Comparison of ENCODE assay signal across 17 cellular contexts in genomic region chrX:32572644-32573043, GRCh38.
"Had no signal": no experiment of that assay in that cellular context is flagged by ENCODE, and none has a peak within 500 bp of the region (broad histone marks: within the 10 kb centered on the region; RNA-seq: fewer than 3 reads in every experiment).

No MANE protein-coding gene starts in this region.

- H3K4me1 ChIP-seq: esophagus squamous epithelium, gastrocnemius medialis, uterus had no signal

- H3K36me3 ChIP-seq: esophagus squamous epithelium, gastrocnemius medialis, uterus had no signal

- H3K4me2 ChIP-seq: smooth muscle cell had no signal

- H3K9me3 ChIP-seq: esophagus squamous epithelium, gastrocnemius medialis, uterus had no signal

- H3K4me3 ChIP-seq: coronary artery, esophagus squamous epithelium, gastrocnemius medialis, smooth muscle cell, uterus had no signal

- H3K27me3 ChIP-seq: esophagus squamous epithelium, gastrocnemius medialis, uterus had no signal

- H3K27ac ChIP-seq: coronary artery, esophagus squamous epithelium, gastrocnemius medialis, uterus had no signal

- DNase-seq: activated CD4-positive, alpha-beta memory T cell treated with anti-CD3 and anti-CD28 coated beads for 36 hours; activated CD4-positive, alpha-beta T cell treated with anti-CD3 and anti-CD28 coated beads for 48 hours; activated CD4-positive, CD25-positive, alpha-beta regulatory T cell; activated effector memory CD4-positive, alpha-beta T cell treated with anti-CD3 and anti-CD28 coated beads, Interleukin-2, amount 50 U/mL, for 16 hours; activated naive CD4-positive, alpha-beta T cell treated with anti-CD3 and anti-CD28 coated beads, Interleukin-2, amount 50 U/mL, for 16 hours; activated naive CD8-positive, alpha-beta T cell treated with anti-CD3 and anti-CD28 coated beads, Interleukin-2, amount 50 U/mL, for 24 hours; activated T-cell treated with anti-CD3 and anti-CD28 coated beads for 4 hours; anterior cingulate cortex; esophagus squamous epithelium; gastrocnemius medialis; left colon; naive thymus-derived CD4-positive, alpha-beta T cell; stimulated activated CD4-positive, alpha-beta T cell treated with anti-CD3 and anti-CD28 coated beads, Interleukin-15, amount 100 ng/mL, for 24 hours; trophoblast cell; uterus had no signal
